32 cellular contexts compared by ENCODE assay signal in the genomic region with DNA sequence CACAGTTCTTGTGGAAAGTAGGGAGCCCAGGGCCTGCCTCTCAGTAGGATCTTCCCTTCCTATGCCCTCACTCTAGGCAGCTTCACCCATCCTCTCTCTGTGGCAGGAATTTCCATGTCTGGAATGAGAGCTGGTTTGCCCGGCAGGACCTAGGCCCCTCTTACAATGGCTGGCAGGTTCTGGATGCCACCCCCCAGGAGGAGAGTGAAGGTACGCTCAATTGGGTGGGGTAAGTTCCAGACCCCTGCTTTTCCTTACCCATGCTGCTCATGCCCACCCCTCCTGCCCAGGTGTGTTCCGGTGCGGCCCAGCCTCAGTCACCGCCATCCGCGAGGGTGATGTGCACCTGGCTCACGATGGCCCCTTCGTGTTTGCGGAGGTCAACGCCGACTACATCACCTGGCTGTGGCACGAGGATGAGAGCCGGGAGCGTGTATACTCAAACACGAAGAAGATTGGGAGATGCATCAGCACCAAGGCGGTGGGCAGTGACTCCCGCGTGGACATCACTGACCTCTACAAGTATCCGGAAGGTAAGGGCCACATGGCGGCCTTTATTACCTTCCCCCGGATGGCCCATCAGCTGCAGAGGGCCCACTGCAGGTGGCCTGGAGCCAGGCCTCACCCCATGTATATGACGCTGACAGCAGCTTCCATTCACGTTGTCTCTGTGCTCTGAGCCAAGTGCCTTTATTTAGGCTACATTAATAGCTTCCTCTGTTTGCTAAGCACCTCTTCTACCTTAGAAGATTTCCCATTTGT. TPM values are rescaled to one million over a fixed set of nuclear protein-coding genes. Genes with fewer than 3 reads are reported as not detected.
"Had no signal": no experiment of that assay in that cellular context is flagged by ENCODE, and none has a peak within 500 bp of the region (broad histone marks: within the 10 kb centered on the region; RNA-seq: fewer than 3 reads in every experiment).

No MANE protein-coding gene starts in this region.

- H3K9me3 ChIP-seq: ovary, thyroid gland, vagina had no signal

- H3K4me1 Mint-ChIP-seq: naive thymus-derived CD4-positive, alpha-beta T cell; nephron; stimulated activated effector memory CD8-positive, alpha-beta T cell treated with anti-CD3 and anti-CD28 coated beads, Interleukin-12 subunit alpha, Interleukin-12 subunit beta, amount 100 ng/mL, for 72 hours had no signal

- H3K36me3 Mint-ChIP-seq: neural progenitor cell; stimulated activated effector memory CD8-positive, alpha-beta T cell treated with anti-CD3 and anti-CD28 coated beads, Interleukin-12 subunit alpha, Interleukin-12 subunit beta, amount 100 ng/mL, for 72 hours had no signal

- DNase-seq: dorsolateral prefrontal cortex; effector CD8-positive, alpha-beta T cell; endodermal cell; heart left ventricle; kidney; midbrain; naive thymus-derived CD4-positive, alpha-beta T cell; ovary; posterior cingulate gyrus; stimulated activated CD4-positive, alpha-beta T cell treated with anti-CD3 and anti-CD28 coated beads, Interleukin-4, amount 100 ng/mL, for 24 hours; stimulated activated naive CD4-positive, alpha-beta T cell treated with Interleukin-2 at 50 U/mL for 16 hours; stomach; thyroid gland had no signal

- H3K27ac ChIP-seq: dorsolateral prefrontal cortex, epithelial cell of prostate, foreskin keratinocyte, gastroesophageal sphincter, heart left ventricle, hepatocyte, neural progenitor cell, ovary, stomach, thyroid gland, vagina had no signal

- H3K36me3 ChIP-seq: gastroesophageal sphincter, heart left ventricle, neural progenitor cell, ovary, stomach, thyroid gland, vagina had no signal

- H3K4me1 ChIP-seq: foreskin keratinocyte, gastroesophageal sphincter, heart left ventricle, neural progenitor cell, stomach, thyroid gland, vagina had no signal

- ATAC-seq: gastroesophageal sphincter; heart left ventricle; naive thymus-derived CD4-positive, alpha-beta T cell; sciatic nerve; stimulated activated effector memory CD8-positive, alpha-beta T cell treated with anti-CD3 and anti-CD28 coated beads, Interleukin-12 subunit alpha, Interleukin-12 subunit beta, amount 100 ng/mL, for 72 hours had no signal

- H3K4me3 Mint-ChIP-seq: endodermal cell; naive thymus-derived CD4-positive, alpha-beta T cell; nephron; neural progenitor cell; stimulated activated effector memory CD8-positive, alpha-beta T cell treated with anti-CD3 and anti-CD28 coated beads, Interleukin-12 subunit alpha, Interleukin-12 subunit beta, amount 100 ng/mL, for 72 hours had no signal

- H3K27ac Mint-ChIP-seq: endodermal cell; naive thymus-derived CD4-positive, alpha-beta T cell; nephron; neural progenitor cell had no signal

- H3K4me3 ChIP-seq: dorsolateral prefrontal cortex, gastroesophageal sphincter, heart left ventricle, hepatocyte, neural progenitor cell, ovary, stomach, thyroid gland, vagina had no signal

- H3K27me3 ChIP-seq: dorsolateral prefrontal cortex, foreskin keratinocyte, hepatocyte, neural progenitor cell, ovary, stomach, thyroid gland, vagina had no signal

RNA-seq across cellular contexts. Expression of a gene that starts 22.8 kb away (rescaled TPM):
- total RNA-seq: endodermal cell; esophagus mucosa; fibroblast of lung; foreskin keratinocyte; gastroesophageal sphincter; heart left ventricle; hepatocyte; kidney; left lobe of liver; liver; lung microvascular endothelial cell; mucosa of gallbladder; naive thymus-derived CD4-positive, alpha-beta T cell; ovary; sciatic nerve; skeletal muscle tissue; stomach; subcutaneous adipose tissue; temporal lobe; thyroid gland; ureter; vagina had no signal
